15 cellular contexts compared by ENCODE assay signal in genomic region chr3:139357899-139358298, GRCh38. TPM values are rescaled to one million over a fixed set of nuclear protein-coding genes. Genes with fewer than 3 reads are reported as not detected.
DNase-seq lines count a peak whose midpoint lies in the region; ATAC-seq and TF ChIP-seq lines count a peak whose summit lies in the region.
"Had no signal": no experiment of that assay in that cellular context is flagged by ENCODE, and none has a peak within 500 bp of the region (broad histone marks: within the 10 kb centered on the region; RNA-seq: fewer than 3 reads in every experiment).

No MANE protein-coding gene starts in this region.

- no peak overlapping the region for H3K4me3 Mint-ChIP-seq in Calu3 (ENCODE audit: low read depth, unreplicated experiment)
- no peak overlapping the region for H3K4me3 Mint-ChIP-seq in central memory CD8-positive, alpha-beta T cell
- H3K4me3 Mint-ChIP-seq: CD4-positive, alpha-beta T cell had no signal

- peak; percentile 54 for ATAC-seq in GM18519 (IDR thresholded peaks at IDR 0.05; ENCODE audit: low FRiP score, unreplicated experiment)
- ATAC-seq in HG02852 (IDR thresholded peaks at IDR 0.05; ENCODE audit: unreplicated experiment) = peak; percentile 87
- no peak for ATAC-seq in central memory CD8-positive, alpha-beta T cell (replicated peaks; ENCODE audit: extremely low read depth, poor library complexity, severe bottlenecking)
- ATAC-seq in HG03521 (IDR thresholded peaks at IDR 0.05; ENCODE audit: unreplicated experiment) = no peak
- ATAC-seq: HCT116 had no signal

- H3K36me3 Mint-ChIP-seq in Calu3 (ENCODE audit: insufficient read depth, unreplicated experiment) = peaks cover 85% of the 10 kb centered on the region
- H3K36me3 Mint-ChIP-seq in central memory CD8-positive, alpha-beta T cell (ENCODE audit: insufficient read depth) = peaks cover 72% of the 10 kb centered on the region

- CTCF ChIA-PET in Calu3 (lab: Charles Lee) = no interaction called here

- no peaks in the 10 kb centered on the region for H3K27me3 Mint-ChIP-seq in Calu3 (ENCODE audit: unreplicated experiment)
- H3K27me3 Mint-ChIP-seq in central memory CD8-positive, alpha-beta T cell = no peaks in the 10 kb centered on the region
- H3K27me3 Mint-ChIP-seq: CD4-positive, alpha-beta T cell had no signal

- intact Hi-C loops in Calu3 (cut with micrococcal nuclease; ENCODE audit: unreplicated experiment) = no loop called here

- peaks cover 6% of the 10 kb centered on the region for H3K4me1 Mint-ChIP-seq in Calu3 (ENCODE audit: low read depth, unreplicated experiment)
- H3K4me1 Mint-ChIP-seq in central memory CD8-positive, alpha-beta T cell = peaks cover 16% of the 10 kb centered on the region

- TF ChIP-seq CTCF in Calu3 (IDR thresholded peaks at IDR 0.05; ENCODE audit: unreplicated experiment) = no peak

- no peaks in the 10 kb centered on the region for H3K9me3 Mint-ChIP-seq in Calu3 (ENCODE audit: low read depth, unreplicated experiment)
- H3K9me3 Mint-ChIP-seq in central memory CD8-positive, alpha-beta T cell = no peaks in the 10 kb centered on the region
- H3K9me3 Mint-ChIP-seq: CD4-positive, alpha-beta T cell had no signal

- BruUV-seq in Calu3 (replicated peaks; lab: Mats Ljungman, UMichigan) = no TSS peak

- DNase-seq in Calu3 (no peak), COLO668 (lab: John Stamatoyannopoulos, UW; ENCODE audit: unreplicated experiment) (no peak), NCI-H774 (lab: John Stamatoyannopoulos, UW) (no peak)
- no peak for DNase-seq in central memory CD8-positive, alpha-beta T cell (ENCODE audit: low spot score in 2 of 2)
- DNase-seq: brain microvascular endothelial cell; CD4-positive, alpha-beta T cell; Kasumi-1; kidney; NCI-H2029; NCI-H748 treated with DMSO at 0.1 percent for 48 hours; T1000 had no signal

- peak overlapping the region; percentile 13 for H3K27ac Mint-ChIP-seq in Calu3 (ENCODE audit: unreplicated experiment)
- H3K27ac Mint-ChIP-seq in central memory CD8-positive, alpha-beta T cell (ENCODE audit: low read depth) = peak overlapping the region; percentile 51
- H3K27ac Mint-ChIP-seq: CD4-positive, alpha-beta T cell had no signal

RNA-seq across cellular contexts. Expression of gene MRPS22, which starts 14.1 kb away (rescaled TPM):
- 79.5 and 82.4 TPM in 2 replicates for total RNA-seq in Calu3 (2022)

RNA-seq across cellular contexts. Expression of gene COPB2, which starts 31.5 kb away (rescaled TPM):
- 219 and 223 TPM in 2 replicates for total RNA-seq in Calu3 (2022)

Comparison
In these comparisons a context has a peak if more than half of its experiments do, and no peak if none do; other contexts are left out.
1. ATAC-seq: peak in GM18519 (single experiment) and HG02852 (single experiment); none in central memory CD8-positive, alpha-beta T cell (single experiment) and HG03521 (single experiment).